ENCODE assay signal across 1 cellular context in genomic region chr17:35080536-35080935, GRCh38.
A peak's percentile ranks its signal among the peaks of the same experiment; 100 is the strongest.
TF ChIP-seq lines count a peak whose summit lies in the region.

No MANE protein-coding gene starts in this region.

TF ChIP-seq in GM12878, 131 proteins besides CTCF, POLR2A, EP300 and RAD21 (continues in another document):
- no peak for TF ChIP-seq SMAD1 (IDR thresholded peaks at IDR 0.05; ENCODE audit: low read depth, partially characterized antibody)
- TF ChIP-seq NFIC (IDR thresholded peaks at IDR 0.05; ENCODE audit: low read depth, low read length) = peak; percentile 56
- peak; percentile 73; a peak in 3 of 4 replicates for TF ChIP-seq IKZF2 (IDR thresholded peaks at IDR 0.05)
- peak; percentile 73; the same call in 1 of the 2 replicates for TF ChIP-seq JUND (IDR thresholded peaks at IDR 0.05; ENCODE audit: low read depth, low read length)
- TF ChIP-seq CUX1 (IDR thresholded peaks at IDR 0.05; ENCODE audit: insufficient replicate concordance, low read depth, low read length) = no peak
- 0 out of 2 replicates have a peak, but pooled peaks have one; percentile 30 for TF ChIP-seq NBN (IDR thresholded peaks at IDR 0.05)
- TF ChIP-seq BHLHE40 (IDR thresholded peaks at IDR 0.05; ENCODE audit: borderline replicate concordance in 1 of 2, low read depth in 2 of 2, low read length in 1 of 2) = peak in 1 of 2 experiments; percentile 7; a peak in 1 of 4 replicates
- TF ChIP-seq LARP7 (IDR thresholded peaks at IDR 0.05) = no peak
- TF ChIP-seq, protein P1, sequence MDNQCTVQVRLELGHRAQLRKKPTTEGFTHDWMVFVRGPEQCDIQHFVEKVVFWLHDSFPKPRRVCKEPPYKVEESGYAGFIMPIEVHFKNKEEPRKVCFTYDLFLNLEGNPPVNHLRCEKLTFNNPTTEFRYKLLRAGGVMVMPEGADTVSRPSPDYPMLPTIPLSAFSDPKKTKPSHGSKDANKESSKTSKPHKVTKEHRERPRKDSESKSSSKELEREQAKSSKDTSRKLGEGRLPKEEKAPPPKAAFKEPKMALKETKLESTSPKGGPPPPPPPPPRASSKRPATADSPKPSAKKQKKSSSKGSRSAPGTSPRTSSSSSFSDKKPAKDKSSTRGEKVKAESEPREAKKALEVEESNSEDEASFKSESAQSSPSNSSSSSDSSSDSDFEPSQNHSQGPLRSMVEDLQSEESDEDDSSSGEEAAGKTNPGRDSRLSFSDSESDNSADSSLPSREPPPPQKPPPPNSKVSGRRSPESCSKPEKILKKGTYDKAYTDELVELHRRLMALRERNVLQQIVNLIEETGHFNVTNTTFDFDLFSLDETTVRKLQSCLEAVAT (IDR thresholded peaks at IDR 0.05) = 0 out of 2 replicates have a peak, but pooled peaks have one; percentile 62
- TF ChIP-seq, protein P2, sequence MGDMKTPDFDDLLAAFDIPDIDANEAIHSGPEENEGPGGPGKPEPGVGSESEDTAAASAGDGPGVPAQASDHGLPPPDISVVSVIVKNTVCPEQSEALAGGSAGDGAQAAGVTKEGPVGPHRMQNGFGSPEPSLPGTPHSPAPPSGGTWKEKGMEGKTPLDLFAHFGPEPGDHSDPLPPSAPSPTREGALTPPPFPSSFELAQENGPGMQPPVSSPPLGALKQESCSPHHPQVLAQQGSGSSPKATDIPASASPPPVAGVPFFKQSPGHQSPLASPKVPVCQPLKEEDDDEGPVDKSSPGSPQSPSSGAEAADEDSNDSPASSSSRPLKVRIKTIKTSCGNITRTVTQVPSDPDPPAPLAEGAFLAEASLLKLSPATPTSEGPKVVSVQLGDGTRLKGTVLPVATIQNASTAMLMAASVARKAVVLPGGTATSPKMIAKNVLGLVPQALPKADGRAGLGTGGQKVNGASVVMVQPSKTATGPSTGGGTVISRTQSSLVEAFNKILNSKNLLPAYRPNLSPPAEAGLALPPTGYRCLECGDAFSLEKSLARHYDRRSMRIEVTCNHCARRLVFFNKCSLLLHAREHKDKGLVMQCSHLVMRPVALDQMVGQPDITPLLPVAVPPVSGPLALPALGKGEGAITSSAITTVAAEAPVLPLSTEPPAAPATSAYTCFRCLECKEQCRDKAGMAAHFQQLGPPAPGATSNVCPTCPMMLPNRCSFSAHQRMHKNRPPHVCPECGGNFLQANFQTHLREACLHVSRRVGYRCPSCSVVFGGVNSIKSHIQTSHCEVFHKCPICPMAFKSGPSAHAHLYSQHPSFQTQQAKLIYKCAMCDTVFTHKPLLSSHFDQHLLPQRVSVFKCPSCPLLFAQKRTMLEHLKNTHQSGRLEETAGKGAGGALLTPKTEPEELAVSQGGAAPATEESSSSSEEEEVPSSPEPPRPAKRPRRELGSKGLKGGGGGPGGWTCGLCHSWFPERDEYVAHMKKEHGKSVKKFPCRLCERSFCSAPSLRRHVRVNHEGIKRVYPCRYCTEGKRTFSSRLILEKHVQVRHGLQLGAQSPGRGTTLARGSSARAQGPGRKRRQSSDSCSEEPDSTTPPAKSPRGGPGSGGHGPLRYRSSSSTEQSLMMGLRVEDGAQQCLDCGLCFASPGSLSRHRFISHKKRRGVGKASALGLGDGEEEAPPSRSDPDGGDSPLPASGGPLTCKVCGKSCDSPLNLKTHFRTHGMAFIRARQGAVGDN (IDR thresholded peaks at IDR 0.05) = peak; percentile 72
- TF ChIP-seq JUNB (IDR thresholded peaks at IDR 0.05) = peak; percentile 86
- peak; percentile 54; the same call in 1 of the 2 replicates for TF ChIP-seq ATF7 (IDR thresholded peaks at IDR 0.05; ENCODE audit: low read depth)
- peak; percentile 35; the same call in 1 of the 2 replicates for TF ChIP-seq EED (IDR thresholded peaks at IDR 0.05; ENCODE audit: low read depth)
- no peak for TF ChIP-seq BRCA1 (IDR thresholded peaks at IDR 0.05; ENCODE audit: low read depth, low read length)
- TF ChIP-seq, protein P3, sequence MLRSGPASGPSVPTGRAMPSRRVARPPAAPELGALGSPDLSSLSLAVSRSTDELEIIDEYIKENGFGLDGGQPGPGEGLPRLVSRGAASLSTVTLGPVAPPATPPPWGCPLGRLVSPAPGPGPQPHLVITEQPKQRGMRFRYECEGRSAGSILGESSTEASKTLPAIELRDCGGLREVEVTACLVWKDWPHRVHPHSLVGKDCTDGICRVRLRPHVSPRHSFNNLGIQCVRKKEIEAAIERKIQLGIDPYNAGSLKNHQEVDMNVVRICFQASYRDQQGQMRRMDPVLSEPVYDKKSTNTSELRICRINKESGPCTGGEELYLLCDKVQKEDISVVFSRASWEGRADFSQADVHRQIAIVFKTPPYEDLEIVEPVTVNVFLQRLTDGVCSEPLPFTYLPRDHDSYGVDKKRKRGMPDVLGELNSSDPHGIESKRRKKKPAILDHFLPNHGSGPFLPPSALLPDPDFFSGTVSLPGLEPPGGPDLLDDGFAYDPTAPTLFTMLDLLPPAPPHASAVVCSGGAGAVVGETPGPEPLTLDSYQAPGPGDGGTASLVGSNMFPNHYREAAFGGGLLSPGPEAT (IDR thresholded peaks at IDR 0.05; ENCODE audit: low read depth) = peak; percentile 78; the same call in 1 of the 2 replicates
- TF ChIP-seq CREM (IDR thresholded peaks at IDR 0.05; ENCODE audit: low read depth) = peak; percentile 47; the same call in 1 of the 2 replicates
- TF ChIP-seq, protein P4, sequence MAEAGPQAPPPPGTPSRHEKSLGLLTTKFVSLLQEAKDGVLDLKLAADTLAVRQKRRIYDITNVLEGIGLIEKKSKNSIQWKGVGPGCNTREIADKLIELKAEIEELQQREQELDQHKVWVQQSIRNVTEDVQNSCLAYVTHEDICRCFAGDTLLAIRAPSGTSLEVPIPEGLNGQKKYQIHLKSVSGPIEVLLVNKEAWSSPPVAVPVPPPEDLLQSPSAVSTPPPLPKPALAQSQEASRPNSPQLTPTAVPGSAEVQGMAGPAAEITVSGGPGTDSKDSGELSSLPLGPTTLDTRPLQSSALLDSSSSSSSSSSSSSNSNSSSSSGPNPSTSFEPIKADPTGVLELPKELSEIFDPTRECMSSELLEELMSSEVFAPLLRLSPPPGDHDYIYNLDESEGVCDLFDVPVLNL (IDR thresholded peaks at IDR 0.05; ENCODE audit: low read depth, low read length) = 0 out of 2 replicates have a peak, but pooled peaks have one; percentile 38
- peak; percentile 77 for TF ChIP-seq IKZF1 (conservative IDR thresholded peaks at IDR 0.05)
- TF ChIP-seq, protein P5, sequence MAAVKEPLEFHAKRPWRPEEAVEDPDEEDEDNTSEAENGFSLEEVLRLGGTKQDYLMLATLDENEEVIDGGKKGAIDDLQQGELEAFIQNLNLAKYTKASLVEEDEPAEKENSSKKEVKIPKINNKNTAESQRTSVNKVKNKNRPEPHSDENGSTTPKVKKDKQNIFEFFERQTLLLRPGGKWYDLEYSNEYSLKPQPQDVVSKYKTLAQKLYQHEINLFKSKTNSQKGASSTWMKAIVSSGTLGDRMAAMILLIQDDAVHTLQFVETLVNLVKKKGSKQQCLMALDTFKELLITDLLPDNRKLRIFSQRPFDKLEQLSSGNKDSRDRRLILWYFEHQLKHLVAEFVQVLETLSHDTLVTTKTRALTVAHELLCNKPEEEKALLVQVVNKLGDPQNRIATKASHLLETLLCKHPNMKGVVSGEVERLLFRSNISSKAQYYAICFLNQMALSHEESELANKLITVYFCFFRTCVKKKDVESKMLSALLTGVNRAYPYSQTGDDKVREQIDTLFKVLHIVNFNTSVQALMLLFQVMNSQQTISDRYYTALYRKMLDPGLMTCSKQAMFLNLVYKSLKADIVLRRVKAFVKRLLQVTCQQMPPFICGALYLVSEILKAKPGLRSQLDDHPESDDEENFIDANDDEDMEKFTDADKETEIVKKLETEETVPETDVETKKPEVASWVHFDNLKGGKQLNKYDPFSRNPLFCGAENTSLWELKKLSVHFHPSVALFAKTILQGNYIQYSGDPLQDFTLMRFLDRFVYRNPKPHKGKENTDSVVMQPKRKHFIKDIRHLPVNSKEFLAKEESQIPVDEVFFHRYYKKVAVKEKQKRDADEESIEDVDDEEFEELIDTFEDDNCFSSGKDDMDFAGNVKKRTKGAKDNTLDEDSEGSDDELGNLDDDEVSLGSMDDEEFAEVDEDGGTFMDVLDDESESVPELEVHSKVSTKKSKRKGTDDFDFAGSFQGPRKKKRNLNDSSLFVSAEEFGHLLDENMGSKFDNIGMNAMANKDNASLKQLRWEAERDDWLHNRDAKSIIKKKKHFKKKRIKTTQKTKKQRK (IDR thresholded peaks at IDR 0.05; ENCODE audit: low read depth, low read length) = no peak
- 0 out of 2 replicates have a peak, but pooled peaks have one; percentile 35 for TF ChIP-seq MEF2A (IDR thresholded peaks at IDR 0.05; ENCODE audit: insufficient read depth, low read depth, low read length)
- no peak for TF ChIP-seq IRF3 (IDR thresholded peaks at IDR 0.05)
- TF ChIP-seq RUNX3 (IDR thresholded peaks at IDR 0.05; ENCODE audit: low read length) = peak; percentile 63
- peak; percentile 65; the same call in 1 of the 2 replicates for TF ChIP-seq FOXM1 (IDR thresholded peaks at IDR 0.05; ENCODE audit: low read depth, low read length)
- TF ChIP-seq POU2F2 (IDR thresholded peaks at IDR 0.05; ENCODE audit: borderline replicate concordance, low read depth, low read length) = peak; percentile 42; the same call in 1 of the 3 replicates
- TF ChIP-seq, protein P6, sequence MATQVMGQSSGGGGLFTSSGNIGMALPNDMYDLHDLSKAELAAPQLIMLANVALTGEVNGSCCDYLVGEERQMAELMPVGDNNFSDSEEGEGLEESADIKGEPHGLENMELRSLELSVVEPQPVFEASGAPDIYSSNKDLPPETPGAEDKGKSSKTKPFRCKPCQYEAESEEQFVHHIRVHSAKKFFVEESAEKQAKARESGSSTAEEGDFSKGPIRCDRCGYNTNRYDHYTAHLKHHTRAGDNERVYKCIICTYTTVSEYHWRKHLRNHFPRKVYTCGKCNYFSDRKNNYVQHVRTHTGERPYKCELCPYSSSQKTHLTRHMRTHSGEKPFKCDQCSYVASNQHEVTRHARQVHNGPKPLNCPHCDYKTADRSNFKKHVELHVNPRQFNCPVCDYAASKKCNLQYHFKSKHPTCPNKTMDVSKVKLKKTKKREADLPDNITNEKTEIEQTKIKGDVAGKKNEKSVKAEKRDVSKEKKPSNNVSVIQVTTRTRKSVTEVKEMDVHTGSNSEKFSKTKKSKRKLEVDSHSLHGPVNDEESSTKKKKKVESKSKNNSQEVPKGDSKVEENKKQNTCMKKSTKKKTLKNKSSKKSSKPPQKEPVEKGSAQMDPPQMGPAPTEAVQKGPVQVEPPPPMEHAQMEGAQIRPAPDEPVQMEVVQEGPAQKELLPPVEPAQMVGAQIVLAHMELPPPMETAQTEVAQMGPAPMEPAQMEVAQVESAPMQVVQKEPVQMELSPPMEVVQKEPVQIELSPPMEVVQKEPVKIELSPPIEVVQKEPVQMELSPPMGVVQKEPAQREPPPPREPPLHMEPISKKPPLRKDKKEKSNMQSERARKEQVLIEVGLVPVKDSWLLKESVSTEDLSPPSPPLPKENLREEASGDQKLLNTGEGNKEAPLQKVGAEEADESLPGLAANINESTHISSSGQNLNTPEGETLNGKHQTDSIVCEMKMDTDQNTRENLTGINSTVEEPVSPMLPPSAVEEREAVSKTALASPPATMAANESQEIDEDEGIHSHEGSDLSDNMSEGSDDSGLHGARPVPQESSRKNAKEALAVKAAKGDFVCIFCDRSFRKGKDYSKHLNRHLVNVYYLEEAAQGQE (IDR thresholded peaks at IDR 0.05; ENCODE audit: low read depth, low read length) = no peak
- TF ChIP-seq, protein P7, sequence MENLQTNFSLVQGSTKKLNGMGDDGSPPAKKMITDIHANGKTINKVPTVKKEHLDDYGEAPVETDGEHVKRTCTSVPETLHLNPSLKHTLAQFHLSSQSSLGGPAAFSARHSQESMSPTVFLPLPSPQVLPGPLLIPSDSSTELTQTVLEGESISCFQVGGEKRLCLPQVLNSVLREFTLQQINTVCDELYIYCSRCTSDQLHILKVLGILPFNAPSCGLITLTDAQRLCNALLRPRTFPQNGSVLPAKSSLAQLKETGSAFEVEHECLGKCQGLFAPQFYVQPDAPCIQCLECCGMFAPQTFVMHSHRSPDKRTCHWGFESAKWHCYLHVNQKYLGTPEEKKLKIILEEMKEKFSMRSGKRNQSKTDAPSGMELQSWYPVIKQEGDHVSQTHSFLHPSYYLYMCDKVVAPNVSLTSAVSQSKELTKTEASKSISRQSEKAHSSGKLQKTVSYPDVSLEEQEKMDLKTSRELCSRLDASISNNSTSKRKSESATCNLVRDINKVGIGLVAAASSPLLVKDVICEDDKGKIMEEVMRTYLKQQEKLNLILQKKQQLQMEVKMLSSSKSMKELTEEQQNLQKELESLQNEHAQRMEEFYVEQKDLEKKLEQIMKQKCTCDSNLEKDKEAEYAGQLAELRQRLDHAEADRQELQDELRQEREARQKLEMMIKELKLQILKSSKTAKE (IDR thresholded peaks at IDR 0.05; ENCODE audit: low read depth, poor library complexity, severe bottlenecking) = peak; percentile 67
- no peak for TF ChIP-seq RBBP5 (conservative IDR thresholded peaks at IDR 0.05)
- TF ChIP-seq DPF2 (IDR thresholded peaks at IDR 0.05) = peak; percentile 76
- TF ChIP-seq IRF4 (IDR thresholded peaks at IDR 0.05; ENCODE audit: low read depth, low read length) = peak; percentile 83
